Comparison of ENCODE assay signal across 1 cellular context in the genomic region with DNA sequence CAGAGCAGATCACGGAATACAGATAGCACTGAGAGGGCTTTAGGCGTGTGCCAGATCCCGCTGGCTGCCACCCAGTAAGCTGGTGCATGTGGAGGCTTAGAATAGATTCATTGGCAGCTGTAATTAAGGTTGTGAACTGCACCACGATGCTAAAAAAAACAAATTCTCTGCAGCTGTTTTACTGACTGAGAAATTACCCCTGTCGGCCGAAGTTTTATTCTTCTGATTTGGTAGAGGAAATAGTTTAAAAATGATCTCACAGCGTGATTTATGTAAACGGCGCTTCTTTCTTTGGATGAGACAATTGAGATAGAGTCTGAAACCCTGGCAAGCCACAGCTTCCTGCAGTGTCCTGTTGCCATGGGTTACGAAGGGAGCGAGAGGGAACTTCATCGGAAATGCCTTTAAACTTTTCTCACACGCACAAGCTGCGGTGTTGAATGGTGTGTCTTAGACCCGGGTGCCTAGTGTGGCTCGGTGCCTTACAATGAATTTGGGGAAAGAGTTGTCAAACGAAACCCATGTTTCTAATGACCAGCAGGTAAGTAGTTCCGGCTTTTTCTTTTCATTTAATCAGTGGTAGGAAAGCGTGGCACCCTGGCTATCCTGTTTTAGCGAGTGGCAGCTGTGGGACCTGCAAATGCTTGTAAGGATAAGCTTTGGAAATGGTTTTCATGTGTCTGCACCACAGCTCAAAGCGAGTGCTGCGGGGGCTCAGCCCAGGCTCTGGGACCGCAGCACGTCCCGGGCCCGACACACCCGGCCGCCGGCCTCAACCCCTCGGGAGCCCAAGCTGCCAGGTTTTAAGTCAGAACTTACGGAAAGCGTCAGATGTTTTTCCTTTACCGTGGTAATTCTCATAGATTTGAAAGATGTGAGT.
TF ChIP-seq lines count a peak whose summit lies in the region.

No MANE protein-coding gene starts in this region.

TF ChIP-seq in GM12878, 131 proteins besides CTCF, POLR2A, EP300 and RAD21 (continued from another document):
- TF ChIP-seq CREM (IDR thresholded peaks at IDR 0.05; ENCODE audit: low read depth), result 0 out of 2 replicates have a peak, but pooled peaks have one; percentile 9
- TF ChIP-seq, protein P1, sequence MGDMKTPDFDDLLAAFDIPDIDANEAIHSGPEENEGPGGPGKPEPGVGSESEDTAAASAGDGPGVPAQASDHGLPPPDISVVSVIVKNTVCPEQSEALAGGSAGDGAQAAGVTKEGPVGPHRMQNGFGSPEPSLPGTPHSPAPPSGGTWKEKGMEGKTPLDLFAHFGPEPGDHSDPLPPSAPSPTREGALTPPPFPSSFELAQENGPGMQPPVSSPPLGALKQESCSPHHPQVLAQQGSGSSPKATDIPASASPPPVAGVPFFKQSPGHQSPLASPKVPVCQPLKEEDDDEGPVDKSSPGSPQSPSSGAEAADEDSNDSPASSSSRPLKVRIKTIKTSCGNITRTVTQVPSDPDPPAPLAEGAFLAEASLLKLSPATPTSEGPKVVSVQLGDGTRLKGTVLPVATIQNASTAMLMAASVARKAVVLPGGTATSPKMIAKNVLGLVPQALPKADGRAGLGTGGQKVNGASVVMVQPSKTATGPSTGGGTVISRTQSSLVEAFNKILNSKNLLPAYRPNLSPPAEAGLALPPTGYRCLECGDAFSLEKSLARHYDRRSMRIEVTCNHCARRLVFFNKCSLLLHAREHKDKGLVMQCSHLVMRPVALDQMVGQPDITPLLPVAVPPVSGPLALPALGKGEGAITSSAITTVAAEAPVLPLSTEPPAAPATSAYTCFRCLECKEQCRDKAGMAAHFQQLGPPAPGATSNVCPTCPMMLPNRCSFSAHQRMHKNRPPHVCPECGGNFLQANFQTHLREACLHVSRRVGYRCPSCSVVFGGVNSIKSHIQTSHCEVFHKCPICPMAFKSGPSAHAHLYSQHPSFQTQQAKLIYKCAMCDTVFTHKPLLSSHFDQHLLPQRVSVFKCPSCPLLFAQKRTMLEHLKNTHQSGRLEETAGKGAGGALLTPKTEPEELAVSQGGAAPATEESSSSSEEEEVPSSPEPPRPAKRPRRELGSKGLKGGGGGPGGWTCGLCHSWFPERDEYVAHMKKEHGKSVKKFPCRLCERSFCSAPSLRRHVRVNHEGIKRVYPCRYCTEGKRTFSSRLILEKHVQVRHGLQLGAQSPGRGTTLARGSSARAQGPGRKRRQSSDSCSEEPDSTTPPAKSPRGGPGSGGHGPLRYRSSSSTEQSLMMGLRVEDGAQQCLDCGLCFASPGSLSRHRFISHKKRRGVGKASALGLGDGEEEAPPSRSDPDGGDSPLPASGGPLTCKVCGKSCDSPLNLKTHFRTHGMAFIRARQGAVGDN (IDR thresholded peaks at IDR 0.05), result no peak
- no peak for TF ChIP-seq SIX5 (IDR thresholded peaks at IDR 0.05; ENCODE audit: low read depth, low read length, severe bottlenecking)
- TF ChIP-seq RCOR1 (conservative IDR thresholded peaks at IDR 0.05; ENCODE audit: low read depth, low read length), result no peak
- TF ChIP-seq SIN3A (IDR thresholded peaks at IDR 0.05; ENCODE audit: low read depth, low read length), result no peak
- peak; percentile 70 for TF ChIP-seq BMI1 (IDR thresholded peaks at IDR 0.05; ENCODE audit: borderline replicate concordance)
